In the genomic region with DNA sequence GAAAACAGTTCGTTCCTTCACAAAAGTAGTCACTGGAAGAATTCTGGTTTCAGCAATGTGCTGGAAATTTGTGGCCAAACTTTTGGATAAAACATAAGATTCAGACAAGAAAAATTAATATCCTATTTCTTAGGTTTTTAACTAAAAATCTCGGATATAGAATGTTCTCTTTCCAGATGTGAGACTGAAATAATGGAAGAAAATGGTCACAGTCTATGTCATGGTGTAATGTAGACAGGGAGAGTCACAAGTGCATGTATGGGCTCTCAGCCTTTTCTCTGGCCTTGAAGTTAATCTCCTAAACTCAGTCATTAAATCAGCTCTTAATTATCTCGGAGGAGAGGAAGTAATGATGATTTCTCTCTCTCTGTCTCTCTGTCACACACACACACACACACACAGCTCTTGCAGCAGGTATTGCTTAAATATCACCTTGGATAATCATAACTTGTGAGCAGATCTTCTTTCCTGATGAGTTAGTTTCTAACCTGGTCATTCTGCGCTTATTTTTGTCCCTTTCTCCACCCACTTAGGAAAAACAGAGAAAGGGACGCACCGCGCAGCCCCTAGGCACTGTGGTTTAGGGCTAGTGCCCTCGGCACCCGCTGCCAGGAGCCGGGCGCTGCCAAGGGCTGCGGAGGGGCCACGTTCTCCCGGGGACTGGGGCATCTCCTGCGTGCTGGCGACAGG, we compare ENCODE assay signal across 8 cellular contexts. TPM values are rescaled to one million over a fixed set of nuclear protein-coding genes. Genes with fewer than 3 reads are reported as not detected.
DNase-seq lines count a peak whose midpoint lies in the region; ATAC-seq and TF ChIP-seq lines count a peak whose summit lies in the region.

No MANE protein-coding gene starts in this region.

- H3K4me1 ChIP-seq in adrenal gland (replicated peaks in 1 of 2) = peaks cover 12 to 19% of the 10 kb centered on the region in 2 donors

- H3K4me3 ChIP-seq in BJ (ENCODE audit: low read depth, low read length) = peak overlapping the region; percentile 67
- H3K4me3 ChIP-seq in adrenal gland = peak overlapping the region in 3 of 4 donors; percentile 22 to 75 (median 69)
- peak overlapping the region; percentile 75 for H3K4me3 ChIP-seq in iPS-18c (ENCODE audit: insufficient read depth, low read depth, low read length)

- H3K27me3 ChIP-seq in BJ (ENCODE audit: control insufficient read depth, insufficient read depth, low read length) = no peaks in the 10 kb centered on the region
- no peaks in the 10 kb centered on the region for H3K27me3 ChIP-seq in adrenal gland

- H3K36me3 ChIP-seq in BJ (ENCODE audit: control insufficient read depth, insufficient read depth, low read length) = no peaks in the 10 kb centered on the region
- no peaks in the 10 kb centered on the region for H3K36me3 ChIP-seq in adrenal gland (replicated peaks in 1 of 2)

- no peak for TF ChIP-seq POLR2A in adrenal gland (IDR thresholded peaks at IDR 0.05)

- no peak for DNase-seq in BJ (ENCODE audit: low read depth)
- DNase-seq in adrenal gland = peak in 1 of 7 donors; percentile 8
- no peak for DNase-seq in stimulated activated naive CD8-positive, alpha-beta T cell treated with anti-CD3 and anti-CD28 coated beads, Interleukin-15, amount 100 ng/mL, for 72 hours
- no peak for DNase-seq in NCI-H1436 (lab: John Stamatoyannopoulos, UW)
- DNase-seq in globus pallidus (ENCODE audit: low spot score) = no peak
- DNase-seq in NOMO-1 (lab: John Stamatoyannopoulos, UW; ENCODE audit: unreplicated experiment in 2 of 2) = no peak

- peak; percentile 13 for ATAC-seq in HG02852 (IDR thresholded peaks at IDR 0.05; ENCODE audit: unreplicated experiment)
- ATAC-seq in stimulated activated naive CD8-positive, alpha-beta T cell treated with anti-CD3 and anti-CD28 coated beads, Interleukin-15, amount 100 ng/mL, for 72 hours = peak; percentile 7

- peak overlapping the region; percentile 67 to 83 for H3K4me3 Mint-ChIP-seq in stimulated activated naive CD8-positive, alpha-beta T cell treated with anti-CD3 and anti-CD28 coated beads, Interleukin-15, amount 100 ng/mL, for 72 hours

- TF ChIP-seq CTCF in BJ (IDR thresholded peaks at IDR 0.05; ENCODE audit: insufficient read depth, low read depth, low read length) (no peak), adrenal gland (IDR thresholded peaks at IDR 0.05) (no peak)

- H3K27ac ChIP-seq in adrenal gland = peak overlapping the region in 3 of 5 donors; percentile 51 to 71 (median 70)

- peaks cover 63% of the 10 kb centered on the region for H3K27me3 Mint-ChIP-seq in stimulated activated naive CD8-positive, alpha-beta T cell treated with anti-CD3 and anti-CD28 coated beads, Interleukin-15, amount 100 ng/mL, for 72 hours

- CTCF ChIA-PET in BJ (lab: Yijun Ruan, JAX) = interaction anchor here (0.9 to 1.7 kb wide), 7 partner anchors 9 to 109 kb away, joined by 3 to 4 read pairs (median 3); no protein-coding TSS in a partner anchor

- intact Hi-C loops in adrenal gland (cut with DNase I) = no loop called here

- POLR2A ChIA-PET in BJ (lab: Charles Lee) = interaction anchor here (0.8 to 1.1 kb wide), 2 partner anchors 18 to 36 kb away, joined by 3 read pairs; no protein-coding TSS in a partner anchor

- H3K27ac Mint-ChIP-seq in stimulated activated naive CD8-positive, alpha-beta T cell treated with anti-CD3 and anti-CD28 coated beads, Interleukin-15, amount 100 ng/mL, for 72 hours = peak overlapping the region in 1 of 2 donors; percentile 63

- WGBS in adrenal gland, 4 donors = 6 to 24% (median 9%) methylated on average over 11 to 16 of the region's 16 CpGs

- H3K9me3 ChIP-seq in adrenal gland (replicated peaks in 1 of 3) (no peaks in the 10 kb centered on the region), iPS-18c (ENCODE audit: control insufficient read depth, insufficient read depth, low read length) (no peaks in the 10 kb centered on the region)

- H3K9me3 Mint-ChIP-seq in stimulated activated naive CD8-positive, alpha-beta T cell treated with anti-CD3 and anti-CD28 coated beads, Interleukin-15, amount 100 ng/mL, for 72 hours = no peaks in the 10 kb centered on the region

- peaks cover 26% of the 10 kb centered on the region for H3K4me1 Mint-ChIP-seq in stimulated activated naive CD8-positive, alpha-beta T cell treated with anti-CD3 and anti-CD28 coated beads, Interleukin-15, amount 100 ng/mL, for 72 hours

RNA-seq across cellular contexts. Expression of a gene that starts 0.7 kb away (rescaled TPM):
- polyA plus RNA-seq in BJ (2011; rRNA removed) (5.3 and 10.1 TPM in 2 replicates), adrenal gland (10 to 100 TPM in 1 of 3 donors, 1 to 10 TPM in 2; 1.8 to 14.5 (median 2.3) TPM)
- 8.4 and 10.4 TPM in 2 replicates for polyA minus RNA-seq in BJ (2011; rRNA and poly(A)+ RNA removed)
- total RNA-seq in adrenal gland = 100 to 1,000 TPM in 1 of 8 donors, 10 to 100 TPM in 7; 16.9 to 127 (median 21.8) TPM
